In genomic region chr17:50959341-50959740, GRCh38 we compare ENCODE assay signal across 24 cellular contexts.
DNase-seq lines count a peak whose midpoint lies in the region; ATAC-seq, FAIRE-seq and TF ChIP-seq lines count a peak whose summit lies in the region.
"Had no signal": no experiment of that assay in that cellular context is flagged by ENCODE, and none has a peak within 500 bp of the region (broad histone marks: within the 10 kb centered on the region; RNA-seq: fewer than 3 reads in every experiment).

No MANE protein-coding gene starts in this region.

- no peak for FAIRE-seq in GM12891 (lab: Jason Lieb, UNC)
- FAIRE-seq: A204.1, D721Med, GM12878, GM18507, H1 had no signal

- H3K36me3 ChIP-seq in gastroesophageal sphincter = peaks cover 0 to 35% of the 10 kb centered on the region in 2 donors

- H3K27ac ChIP-seq in CD4-positive, alpha-beta T cell (ENCODE audit: low read depth, low read length) = no peak overlapping the region
- no peak overlapping the region for H3K27ac ChIP-seq in gastroesophageal sphincter
- H3K27ac ChIP-seq: BLaER1, C4-2B, GM23248 had no signal

- no peak for TF ChIP-seq POLR2A in GM12891 (IDR thresholded peaks at IDR 0.05; ENCODE audit: low read depth, low read length)
- no peak for TF ChIP-seq POLR2A in gastroesophageal sphincter (IDR thresholded peaks at IDR 0.05)

- no peak for TF ChIP-seq EP300 in gastroesophageal sphincter (IDR thresholded peaks at IDR 0.05)

- peak overlapping the region; percentile 14 for H3K27ac Mint-ChIP-seq in CD4-positive, alpha-beta T cell
- H3K27ac Mint-ChIP-seq in memory B cell = peak overlapping the region; percentile 49
- H3K27ac Mint-ChIP-seq: B cell had no signal

- WGBS in gastroesophageal sphincter (ENCODE audit: low coverage in 1 of 2), 2 donors = 86 to 93% methylated on average over 2 of the region's 2 CpGs

- no peak overlapping the region for H3K4me3 Mint-ChIP-seq in CD4-positive, alpha-beta T cell
- no peak overlapping the region for H3K4me3 Mint-ChIP-seq in memory B cell
- H3K4me3 Mint-ChIP-seq: B cell; CD4-positive, CD25-positive, alpha-beta regulatory T cell; CD8-positive, alpha-beta memory T cell had no signal

- no peak for ATAC-seq in CD4-positive, alpha-beta T cell (ENCODE audit: poor library complexity)
- no peak for ATAC-seq in memory B cell (ENCODE audit: low read depth)
- no peak for ATAC-seq in GM21360 (IDR thresholded peaks at IDR 0.05; ENCODE audit: unreplicated experiment)
- no peak for ATAC-seq in gastroesophageal sphincter
- ATAC-seq: GM12878 had no signal

- H3K9me3 Mint-ChIP-seq in CD4-positive, alpha-beta T cell = no peaks in the 10 kb centered on the region
- H3K9me3 Mint-ChIP-seq in memory B cell = no peaks in the 10 kb centered on the region
- H3K9me3 Mint-ChIP-seq: CD4-positive, CD25-positive, alpha-beta regulatory T cell; CD8-positive, alpha-beta memory T cell had no signal

- H3K4me1 ChIP-seq in gastroesophageal sphincter = peaks cover 0 to 31% (median 20%) of the 10 kb centered on the region in 3 donors

- no peaks in the 10 kb centered on the region for H3K27me3 ChIP-seq in CD4-positive, alpha-beta T cell (ENCODE audit: control insufficient read depth, insufficient read depth, low read length)
- H3K27me3 ChIP-seq in gastroesophageal sphincter = no peaks in the 10 kb centered on the region
- H3K27me3 ChIP-seq: BLaER1 had no signal

- H3K36me3 Mint-ChIP-seq in CD4-positive, alpha-beta T cell (ENCODE audit: low read depth) = peaks cover 10% of the 10 kb centered on the region
- no peaks in the 10 kb centered on the region for H3K36me3 Mint-ChIP-seq in memory B cell

- DNase-seq in CD4-positive, alpha-beta T cell = no peak
- DNase-seq in GM12891 (ENCODE audit: insufficient read length, low spot score) (no peak), NAMALWA (ENCODE audit: low spot score) (peak; percentile 22), memory B cell (ENCODE audit: low spot score in 2 of 2) (no peak), globus pallidus (ENCODE audit: low spot score) (no peak)
- DNase-seq: CD4-positive, CD25-positive, alpha-beta regulatory T cell; CD8-positive, alpha-beta memory T cell; DMS 273 treated with DMSO at 0.1 percent for 48 hours; DMS79; EL; GDM1; GM23248; H7; HCEC 1CT had no signal

- no peak overlapping the region for H3K4me3 ChIP-seq in gastroesophageal sphincter
- H3K4me3 ChIP-seq: BLaER1, GM12878, GM23248 had no signal

- POLR2A ChIA-PET in CD4-positive, alpha-beta T cell (lab: Charles Lee) = interaction anchor here (1.1 to 12.2 kb wide), 2 partner anchors 95 to 107 kb away, joined by 3 to 207 read pairs; partner anchors contain the start of gene TOB1

- no peaks in the 10 kb centered on the region for H3K9me3 ChIP-seq in CD4-positive, alpha-beta T cell (ENCODE audit: control insufficient read depth, low read length)
- H3K9me3 ChIP-seq in gastroesophageal sphincter = no peaks in the 10 kb centered on the region
- H3K9me3 ChIP-seq: BLaER1 had no signal

- intact Hi-C loops in CD4-positive, alpha-beta T cell (cut with DNase I, micrococcal nuclease) = loop anchor here in 1 of 2 experiments (5.0 kb wide), 2 partner anchors 92 to 412 kb away; partner anchors contain the start of genes SPATA20 and TOB1

- peaks cover 8% of the 10 kb centered on the region for H3K4me1 Mint-ChIP-seq in CD4-positive, alpha-beta T cell (ENCODE audit: low read depth)
- peaks cover 2% of the 10 kb centered on the region for H3K4me1 Mint-ChIP-seq in memory B cell

- CTCF ChIA-PET in CD4-positive, alpha-beta T cell (lab: Charles Lee) = interaction anchor here (1.4 kb wide), 1 partner anchor 107 kb away, joined by 5 read pairs; no protein-coding TSS in a partner anchor

- H3K27me3 Mint-ChIP-seq in CD4-positive, alpha-beta T cell = no peaks in the 10 kb centered on the region
- peaks cover 2% of the 10 kb centered on the region for H3K27me3 Mint-ChIP-seq in memory B cell
- H3K27me3 Mint-ChIP-seq: B cell; CD4-positive, CD25-positive, alpha-beta regulatory T cell; CD8-positive, alpha-beta memory T cell had no signal

- TF ChIP-seq CTCF in CD4-positive, alpha-beta T cell (IDR thresholded peaks at IDR 0.05) = no peak
- no peak for TF ChIP-seq CTCF in gastroesophageal sphincter (IDR thresholded peaks at IDR 0.05)

TF ChIP-seq in GM12891, 5 proteins besides CTCF, POLR2A, EP300 and RAD21:
- TF ChIP-seq PAX5 (IDR thresholded peaks at IDR 0.05; ENCODE audit: insufficient read depth, low read length, severe bottlenecking) (no peak), POU2F2 (IDR thresholded peaks at IDR 0.05; ENCODE audit: low read depth, low read length) (no peak), SPI1 (IDR thresholded peaks at IDR 0.05; ENCODE audit: low read depth, low read length) (no peak), POLR2AphosphoS5 (IDR thresholded peaks at IDR 0.05; ENCODE audit: low read depth, low read length) (0 out of 2 replicates have a peak, but pooled peaks have one; percentile 9)
